Comparison of ENCODE assay signal across 9 cellular contexts in the genomic region with DNA sequence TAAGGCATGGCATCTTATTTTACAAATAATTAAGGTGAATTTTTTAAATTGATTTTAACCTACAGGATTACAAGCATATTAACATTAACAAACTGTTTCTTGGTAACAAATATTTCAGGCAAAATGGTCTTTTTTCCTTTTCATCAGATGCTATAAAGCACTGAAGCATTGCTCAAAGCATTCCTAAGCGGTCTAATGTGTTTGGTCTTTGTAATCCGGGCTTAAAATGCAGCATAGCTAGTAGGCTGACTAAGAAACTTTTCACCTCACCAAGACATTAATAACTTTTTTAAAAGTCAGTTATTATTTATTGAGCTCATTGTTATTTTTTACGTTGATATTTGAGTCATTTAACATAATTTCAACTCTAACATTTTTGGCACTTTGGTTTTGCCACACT.
"Had no signal": no experiment of that assay in that cellular context is flagged by ENCODE, and none has a peak within 500 bp of the region (broad histone marks: within the 10 kb centered on the region; RNA-seq: fewer than 3 reads in every experiment).

No MANE protein-coding gene starts in this region.

- H2AFZ ChIP-seq: GM23248 had no signal

- H3K9ac ChIP-seq: GM23248 had no signal

- H3K4me3 ChIP-seq: GM23248, HAP-1 had no signal

- ATAC-seq: HCT116, HepG2 had no signal

- DNase-seq: GM23248, GOT3, H7, HFFc6, KBM-7 had no signal

- H3K9me3 ChIP-seq: HAP-1 had no signal

- H3K27ac ChIP-seq: GM23248, HL-60 had no signal

- H3K36me3 ChIP-seq: HAP-1 had no signal
